8 cellular contexts compared by ENCODE assay signal in the genomic region with DNA sequence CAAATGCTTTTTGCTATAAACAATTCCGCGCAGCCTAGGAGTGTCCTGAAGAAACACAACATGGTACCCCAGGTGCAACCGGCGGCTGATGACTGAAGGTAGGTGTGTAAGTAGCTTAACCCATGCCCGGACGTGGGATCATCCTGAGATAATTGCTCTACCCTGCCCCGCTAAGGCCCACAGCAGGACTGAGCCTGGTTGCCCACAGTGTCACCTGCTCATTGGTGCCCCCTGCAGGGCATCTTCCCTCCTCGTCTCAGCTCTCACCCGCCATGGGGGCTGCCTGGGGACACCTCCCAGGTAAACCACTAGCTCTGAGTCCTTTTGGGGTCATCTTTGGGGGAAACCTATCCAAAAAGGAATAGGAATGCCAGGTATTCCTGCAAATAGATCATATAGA. TPM values are rescaled to one million over a fixed set of nuclear protein-coding genes. Genes with fewer than 3 reads are reported as not detected.
DNase-seq lines count a peak whose midpoint lies in the region; ATAC-seq and TF ChIP-seq lines count a peak whose summit lies in the region.

No MANE protein-coding gene starts in this region.

- CTCF ChIA-PET in CD4-positive, alpha-beta memory T cell (lab: Charles Lee; ENCODE audit: partially characterized antibody): interaction anchor here (0.5 to 2.5 kb wide), 10 partner anchors 9 to 95 kb away, joined by 3 to 34 read pairs (median 4); no protein-coding TSS in a partner anchor

- H3K36me3 ChIP-seq in CD4-positive, alpha-beta memory T cell (ENCODE audit: insufficient read depth, low read length): peaks cover 5% of the 10 kb centered on the region

- no peaks in the 10 kb centered on the region for H3K27me3 Mint-ChIP-seq in CD4-positive, alpha-beta memory T cell

- H3K27ac Mint-ChIP-seq in CD4-positive, alpha-beta memory T cell: no peak overlapping the region

- intact Hi-C loops in CD4-positive, alpha-beta memory T cell (cut with micrococcal nuclease): no loop called here

- no peak overlapping the region for H3K27ac ChIP-seq in CD4-positive, alpha-beta memory T cell (ENCODE audit: low read depth, low read length)
- no peak overlapping the region for H3K27ac ChIP-seq in HL-60 (replicated peaks)

- no peaks in the 10 kb centered on the region for H3K4me1 ChIP-seq in CD4-positive, alpha-beta memory T cell (ENCODE audit: insufficient read depth, low read length)

- no peak overlapping the region for H3K4me3 Mint-ChIP-seq in CD4-positive, alpha-beta memory T cell

- peak in 4 of 5 donors; percentile 24 to 38 (median 31) for DNase-seq in CD4-positive, alpha-beta memory T cell
- DNase-seq in HL-60 (ENCODE audit: low read depth in 1 of 2, low spot score in 1 of 2): peak in 1 of 2 experiments; percentile 41
- DNase-seq in activated CD4-positive, alpha-beta T cell treated with anti-CD3 and anti-CD28 coated beads for 4 hours: peak; percentile 30 to 50
- DNase-seq in epithelial cell of proximal tubule (ENCODE audit: low read depth): no peak
- DNase-seq in stimulated activated CD4-positive, alpha-beta T cell treated with anti-CD3 and anti-CD28 coated beads, Interleukin-1b, Interleukin-23, amount 100 ng/mL, for 48 hours: peak; percentile 37
- DNase-seq in MV-4-11 (lab: John Stamatoyannopoulos, UW): no peak
- no peak for DNase-seq in OCI-M2 (lab: John Stamatoyannopoulos, UW; ENCODE audit: unreplicated experiment)

- peaks cover 0 to 3% of the 10 kb centered on the region in 2 donors for H3K36me3 Mint-ChIP-seq in CD4-positive, alpha-beta memory T cell

- no peaks in the 10 kb centered on the region for H3K27me3 ChIP-seq in CD4-positive, alpha-beta memory T cell (ENCODE audit: insufficient read depth, low read length)
- peaks cover 2% of the 10 kb centered on the region for H3K27me3 ChIP-seq in HL-60 (ENCODE audit: insufficient read depth, poor library complexity, severe bottlenecking)

- H3K4me3 ChIP-seq in CD4-positive, alpha-beta memory T cell (ENCODE audit: low read length in 2 of 2): no peak overlapping the region
- no peak overlapping the region for H3K4me3 ChIP-seq in HL-60 (replicated peaks; ENCODE audit: insufficient read depth, low read length)
- no peak overlapping the region for H3K4me3 ChIP-seq in epithelial cell of proximal tubule (ENCODE audit: low read depth, low read length)

- POLR2A ChIA-PET in CD4-positive, alpha-beta memory T cell (lab: Charles Lee; ENCODE audit: partially characterized antibody): no interaction called here

- no peak for ATAC-seq in GM18502 (IDR thresholded peaks at IDR 0.05; ENCODE audit: poor library complexity, unreplicated experiment)

- H3K9me3 Mint-ChIP-seq in CD4-positive, alpha-beta memory T cell: no peaks in the 10 kb centered on the region

- H3K4me1 Mint-ChIP-seq in CD4-positive, alpha-beta memory T cell: peaks cover 0 to 3% (median 3%) of the 10 kb centered on the region in 4 donors

- TF ChIP-seq CTCF in HL-60 (IDR thresholded peaks at IDR 0.05; ENCODE audit: insufficient read depth, low read length) (peak; percentile 10), epithelial cell of proximal tubule (conservative IDR thresholded peaks at IDR 0.05; ENCODE audit: low read depth, low read length) (peak; percentile 85)

- H3K9me3 ChIP-seq in CD4-positive, alpha-beta memory T cell (ENCODE audit: control insufficient read depth in 1 of 2, low read length in 2 of 2): no peaks in the 10 kb centered on the region

RNA-seq across cellular contexts. Expression of gene TMEM161A, which starts 22.3 kb away (rescaled TPM):
- total RNA-seq in CD4-positive, alpha-beta memory T cell: 10 to 100 TPM; 22.5 to 25.1 TPM
- 10 to 100 TPM; 17.0 to 31.2 TPM for polyA plus RNA-seq in CD4-positive, alpha-beta memory T cell
- 32.6 TPM in 2 replicates for total RNA-seq in epithelial cell of proximal tubule

RNA-seq across cellular contexts. Expression of gene SLC25A42, which starts 52.2 kb away (rescaled TPM):
- 10 to 100 TPM; 28.3 to 31.6 TPM for total RNA-seq in CD4-positive, alpha-beta memory T cell
- 10 to 100 TPM; 11.3 to 13.7 TPM for polyA plus RNA-seq in CD4-positive, alpha-beta memory T cell
- 2.2 and 2.9 TPM in 2 replicates for total RNA-seq in epithelial cell of proximal tubule

RNA-seq across cellular contexts. Expression of gene MEF2B, which starts 54.1 kb away (rescaled TPM):
- total RNA-seq in CD4-positive, alpha-beta memory T cell: 1 to 10 TPM; 3.1 to 5.2 TPM
- polyA plus RNA-seq in CD4-positive, alpha-beta memory T cell: under 1 TPM in 1 of 2 donors, not detected in 1; 0.71 TPM
- not detected in 2 replicates for total RNA-seq in epithelial cell of proximal tubule

Comparison
In these comparisons a context has a peak if more than half of its experiments do, and no peak if none do; other contexts are left out.
1. DNase-seq: peak in CD4-positive, alpha-beta memory T cell (4 of 5), activated CD4-positive, alpha-beta T cell treated with anti-CD3 and anti-CD28 coated beads for 4 hours (2 of 2) and stimulated activated CD4-positive, alpha-beta T cell treated with anti-CD3 and anti-CD28 coated beads, Interleukin-1b, Interleukin-23, amount 100 ng/mL, for 48 hours (single experiment); none in epithelial cell of proximal tubule (single experiment), MV-4-11 (single experiment) and OCI-M2 (single experiment).